In the genomic region with DNA sequence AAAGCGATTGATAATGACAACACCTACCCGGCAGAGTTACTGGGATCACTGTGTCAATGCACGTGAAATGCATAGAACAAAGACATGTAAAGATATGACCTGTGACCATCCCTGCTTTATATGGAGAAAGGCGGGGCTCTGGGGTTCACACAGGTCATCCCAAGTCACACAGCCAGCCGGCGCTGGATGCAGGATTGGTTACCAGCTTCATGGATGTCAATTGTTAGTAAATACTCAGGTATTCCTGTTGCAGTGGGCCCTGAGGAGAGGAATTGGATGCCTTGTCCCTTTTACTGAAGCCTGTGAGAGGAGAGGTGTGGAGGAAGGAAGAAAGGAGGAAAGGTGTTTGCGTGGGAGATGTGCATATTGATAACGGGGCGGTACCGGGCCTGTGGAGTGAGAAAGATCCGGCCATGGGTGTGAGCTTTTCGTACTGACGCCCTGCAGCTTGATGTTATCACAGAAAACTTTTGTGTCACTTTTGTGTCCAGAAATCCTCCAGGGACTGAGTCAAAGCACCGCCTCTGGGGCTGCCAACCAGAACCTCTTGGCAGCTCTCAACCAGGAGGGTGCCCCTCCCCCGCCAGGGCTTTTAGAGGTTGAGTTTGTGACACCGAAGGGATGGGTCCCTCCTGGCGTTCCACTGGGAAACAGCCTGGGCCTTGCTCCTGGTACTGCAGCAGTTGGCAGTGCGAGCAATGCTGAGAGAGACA, we compare ENCODE assay signal across 14 cellular contexts.
DNase-seq lines count a peak whose midpoint lies in the region; ATAC-seq and TF ChIP-seq lines count a peak whose summit lies in the region.
"Had no signal": no experiment of that assay in that cellular context is flagged by ENCODE, and none has a peak within 500 bp of the region (broad histone marks: within the 10 kb centered on the region; RNA-seq: fewer than 3 reads in every experiment).

No MANE protein-coding gene starts in this region.

- ATAC-seq in PC-3 (no peak), GM21723 (IDR thresholded peaks at IDR 0.05; ENCODE audit: unreplicated experiment) (no peak)
- ATAC-seq: activated T-cell treated with anti-CD3 and anti-CD28 coated beads, Interleukin-2, amount 50 U/mL, for 4 hours; natural killer cell had no signal

- TF ChIP-seq POLR2A in suprapubic skin (IDR thresholded peaks at IDR 0.05) = no peak

- H3K4me3 ChIP-seq in PC-3 (ENCODE audit: low read length) = no peak overlapping the region
- no peak overlapping the region for H3K4me3 ChIP-seq in endodermal cell (ENCODE audit: low read length)
- no peak overlapping the region for H3K4me3 ChIP-seq in suprapubic skin
- no peak overlapping the region for H3K4me3 ChIP-seq in CD4-positive, alpha-beta memory T cell (ENCODE audit: low read length in 2 of 2)

- no peaks in the 10 kb centered on the region for H3K9me3 Mint-ChIP-seq in endodermal cell
- H3K9me3 Mint-ChIP-seq in CD4-positive, alpha-beta memory T cell = peaks cover 0 to 2% (median 0%) of the 10 kb centered on the region in 8 donors
- H3K9me3 Mint-ChIP-seq: activated B cell treated with CpG ODN at 0.5 μM for 24 hours; activated T-cell treated with anti-CD3 and anti-CD28 coated beads, Interleukin-2, amount 50 U/mL, for 4 hours; natural killer cell had no signal

- H3K27ac ChIP-seq in PC-3 (ENCODE audit: low read length) (no peak overlapping the region), endodermal cell (ENCODE audit: low read depth, low read length) (peak overlapping the region; percentile 64), suprapubic skin (peak overlapping the region; percentile 63)
- no peak overlapping the region for H3K27ac ChIP-seq in CD4-positive, alpha-beta memory T cell (ENCODE audit: low read depth, low read length)

- H3K9ac ChIP-seq in PC-3 (ENCODE audit: low read length) (no peak overlapping the region), endodermal cell (ENCODE audit: extremely low read depth, low read length, poor library complexity, severe bottlenecking) (no peak overlapping the region)

- no peak overlapping the region for H2AFZ ChIP-seq in PC-3 (ENCODE audit: low read length)

- peaks cover 39% of the 10 kb centered on the region for H3K4me1 Mint-ChIP-seq in endodermal cell
- H3K4me1 Mint-ChIP-seq in CD4-positive, alpha-beta memory T cell = peaks cover 0 to 5% (median under 1%) of the 10 kb centered on the region in 4 donors
- H3K4me1 Mint-ChIP-seq: natural killer cell had no signal

- no TSS peak for BruUV-seq in PC-3 (replicated peaks; lab: Mats Ljungman, UMichigan)

- H3K27me3 ChIP-seq in PC-3 (ENCODE audit: low read length) (no peaks in the 10 kb centered on the region), endodermal cell (ENCODE audit: control insufficient read depth, insufficient read depth, low read length, poor library complexity, severe bottlenecking) (no peaks in the 10 kb centered on the region), suprapubic skin (no peaks in the 10 kb centered on the region)
- no peaks in the 10 kb centered on the region for H3K27me3 ChIP-seq in CD4-positive, alpha-beta memory T cell (ENCODE audit: insufficient read depth, low read length)

- peaks cover 14% of the 10 kb centered on the region for H3K4me1 ChIP-seq in PC-3 (ENCODE audit: insufficient read depth, low read length)
- peaks cover 14% of the 10 kb centered on the region for H3K4me1 ChIP-seq in endodermal cell (ENCODE audit: control insufficient read depth, insufficient read depth, low read length)
- H3K4me1 ChIP-seq in suprapubic skin = peaks cover 51% of the 10 kb centered on the region
- peaks cover 8% of the 10 kb centered on the region for H3K4me1 ChIP-seq in CD4-positive, alpha-beta memory T cell (ENCODE audit: insufficient read depth, low read length)

- no peak for TF ChIP-seq EP300 in suprapubic skin (IDR thresholded peaks at IDR 0.05)

- POLR2A ChIA-PET in PC-3 (lab: Charles Lee; ENCODE audit: unreplicated experiment) = no interaction called here
- POLR2A ChIA-PET in CD4-positive, alpha-beta memory T cell (lab: Charles Lee; ENCODE audit: partially characterized antibody) = no interaction called here

- no peaks in the 10 kb centered on the region for H4K20me1 ChIP-seq in PC-3 (ENCODE audit: low read length)

- H3K79me2 ChIP-seq in PC-3 (ENCODE audit: low read length) = no peaks in the 10 kb centered on the region

- peaks cover 7% of the 10 kb centered on the region for H3K36me3 Mint-ChIP-seq in endodermal cell (ENCODE audit: low read depth)
- peaks cover 0 to 3% of the 10 kb centered on the region in 2 donors for H3K36me3 Mint-ChIP-seq in CD4-positive, alpha-beta memory T cell
- H3K36me3 Mint-ChIP-seq: natural killer cell had no signal

- H3K27ac Mint-ChIP-seq in endodermal cell = peak overlapping the region; percentile 93
- no peak overlapping the region for H3K27ac Mint-ChIP-seq in CD4-positive, alpha-beta memory T cell
- H3K27ac Mint-ChIP-seq: activated B cell treated with CpG ODN at 0.5 μM for 24 hours, natural killer cell had no signal

- H3K9me2 ChIP-seq in PC-3 (replicated peaks; ENCODE audit: low read length) = no peaks in the 10 kb centered on the region

- CTCF ChIA-PET in PC-3 (lab: Charles Lee) = no interaction called here
- CTCF ChIA-PET in CD4-positive, alpha-beta memory T cell (lab: Charles Lee; ENCODE audit: partially characterized antibody) = no interaction called here

- H3F3A ChIP-seq in PC-3 (ENCODE audit: low read length, unreplicated experiment) = no peaks in the 10 kb centered on the region

- DNase-seq in PC-3 (peak; percentile 30), endodermal cell (peak; percentile 80), medulla oblongata (ENCODE audit: extremely low spot score) (peak; percentile 52), suprapubic skin (ENCODE audit: low spot score in 2 of 2) (no peak), NCI-H1105 treated with DMSO at 0.1 percent for 48 hours (lab: John Stamatoyannopoulos, UW) (no peak), NCI-H748 treated with DMSO at 0.1 percent for 48 hours (lab: John Stamatoyannopoulos, UW) (no peak)
- DNase-seq in CD4-positive, alpha-beta memory T cell = no peak
- DNase-seq: activated B cell treated with CpG ODN at 0.5 μM for 24 hours; activated T-cell treated with anti-CD3 and anti-CD28 coated beads, Interleukin-2, amount 50 U/mL, for 4 hours; natural killer cell; NCI-H446; stimulated activated CD4-positive, alpha-beta T cell treated with anti-CD3 and anti-CD28 coated beads, Interleukin-1b, Interleukin-23, amount 100 ng/mL, for 48 hours; stimulated activated naive CD4-positive, alpha-beta T cell had no signal

- TF ChIP-seq CTCF in PC-3 (conservative IDR thresholded peaks at IDR 0.05; ENCODE audit: low read depth, low read length) (no peak), endodermal cell (conservative IDR thresholded peaks at IDR 0.05) (no peak), suprapubic skin (IDR thresholded peaks at IDR 0.05) (no peak)

- no peak overlapping the region for H3K4me3 Mint-ChIP-seq in endodermal cell
- peak overlapping the region in 1 of 8 donors; percentile 26 for H3K4me3 Mint-ChIP-seq in CD4-positive, alpha-beta memory T cell
- H3K4me3 Mint-ChIP-seq: activated B cell treated with CpG ODN at 0.5 μM for 24 hours; activated T-cell treated with anti-CD3 and anti-CD28 coated beads, Interleukin-2, amount 50 U/mL, for 4 hours; natural killer cell had no signal

- intact Hi-C loops in PC-3 (cut with micrococcal nuclease) = no loop called here
- intact Hi-C loops in CD4-positive, alpha-beta memory T cell (cut with micrococcal nuclease) = no loop called here

- H3K36me3 ChIP-seq in PC-3 (ENCODE audit: low read depth, low read length) (no peaks in the 10 kb centered on the region), endodermal cell (ENCODE audit: control insufficient read depth, insufficient read depth, low read length) (no peaks in the 10 kb centered on the region), suprapubic skin (peaks cover 18% of the 10 kb centered on the region)
- H3K36me3 ChIP-seq in CD4-positive, alpha-beta memory T cell (ENCODE audit: insufficient read depth, low read length) = no peaks in the 10 kb centered on the region

- WGBS in endodermal cell (ENCODE audit: insufficient coverage in 1 of 2, insufficient read length in 1 of 2), 2 experiments = 66 to 77% methylated on average over 16 to 18 of the region's 18 CpGs
- WGBS in suprapubic skin = 52% methylated on average over 18 of the region's 18 CpGs

- no peaks in the 10 kb centered on the region for H3K9me3 ChIP-seq in PC-3 (ENCODE audit: low read length)
- H3K9me3 ChIP-seq in endodermal cell (ENCODE audit: control insufficient read depth, low read length) = no peaks in the 10 kb centered on the region
- no peaks in the 10 kb centered on the region for H3K9me3 ChIP-seq in suprapubic skin
- H3K9me3 ChIP-seq in CD4-positive, alpha-beta memory T cell (ENCODE audit: control insufficient read depth in 1 of 2, low read length in 2 of 2) = no peaks in the 10 kb centered on the region

- no peak overlapping the region for H3K4me2 ChIP-seq in PC-3 (ENCODE audit: low read length)

- H3K27me3 Mint-ChIP-seq in endodermal cell (ENCODE audit: insufficient read depth) = no peaks in the 10 kb centered on the region
- H3K27me3 Mint-ChIP-seq in CD4-positive, alpha-beta memory T cell = peaks cover 3 to 5% of the 10 kb centered on the region in 2 donors

Comparison
In these comparisons a context has a peak if more than half of its experiments do, and no peak if none do; other contexts are left out.
1. DNase-seq: peak in PC-3 (single experiment), endodermal cell (single experiment) and medulla oblongata (single experiment); none in suprapubic skin (0 of 2), NCI-H1105 treated with DMSO at 0.1 percent for 48 hours (single experiment), CD4-positive, alpha-beta memory T cell (0 of 5) and NCI-H748 treated with DMSO at 0.1 percent for 48 hours (single experiment).
2. H3K27ac ChIP-seq: peak in endodermal cell (single experiment) and suprapubic skin (single experiment); none in PC-3 (single experiment) and CD4-positive, alpha-beta memory T cell (single experiment).